19 cellular contexts compared by ENCODE assay signal in the genomic region with DNA sequence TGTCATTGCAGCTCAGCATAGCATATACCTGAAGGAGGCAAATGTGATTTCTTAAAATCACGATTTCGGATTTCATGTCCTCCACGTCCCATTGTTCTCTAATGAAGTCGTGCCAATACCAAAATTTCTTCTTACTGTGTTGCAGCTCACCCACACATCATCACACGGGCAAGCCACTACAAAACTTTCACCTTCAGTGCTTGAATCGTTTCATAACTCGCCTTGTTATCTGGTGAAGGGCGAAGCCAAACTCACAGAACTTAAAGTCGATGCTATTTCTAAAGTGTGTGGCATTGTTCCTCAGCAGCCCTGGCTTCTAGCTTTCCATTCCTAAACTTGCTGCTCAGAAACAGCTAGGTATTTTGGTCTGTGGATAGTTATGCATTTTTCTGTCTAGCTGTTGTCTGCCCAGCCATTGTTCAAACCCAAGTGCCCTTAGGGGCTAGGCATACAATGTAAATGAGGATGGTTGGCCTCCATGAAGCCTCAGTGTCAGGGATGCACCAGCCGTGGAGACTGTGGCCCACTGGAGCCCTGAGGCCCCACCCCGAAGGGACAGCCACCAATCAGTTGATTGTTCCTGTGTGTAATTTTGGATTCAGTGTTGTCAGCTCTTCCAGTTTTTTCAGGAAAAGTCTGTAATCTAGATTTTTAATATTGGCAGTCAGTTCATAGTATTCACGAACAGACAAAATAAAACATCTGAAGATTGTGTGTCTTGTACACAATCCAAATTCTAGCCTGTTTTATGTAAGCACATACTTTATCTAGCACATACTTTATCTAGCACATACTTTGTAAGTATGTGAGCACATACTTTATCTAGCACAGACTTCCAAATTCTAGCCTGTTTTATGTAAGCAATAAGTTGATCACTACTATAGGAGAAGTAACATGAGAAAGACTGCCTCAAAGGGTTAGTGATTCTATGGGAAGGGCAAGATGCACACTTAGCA.
DNase-seq lines count a peak whose midpoint lies in the region; ATAC-seq and TF ChIP-seq lines count a peak whose summit lies in the region.
"Had no signal": no experiment of that assay in that cellular context is flagged by ENCODE, and none has a peak within 500 bp of the region (broad histone marks: within the 10 kb centered on the region; RNA-seq: fewer than 3 reads in every experiment).

No MANE protein-coding gene starts in this region.

- no peak for TF ChIP-seq POLR2A in sigmoid colon (IDR thresholded peaks at IDR 0.05)

- H3K9me3 Mint-ChIP-seq in WTC11 = 0 out of 2 replicates have a peak, but pooled peaks cover 3% of the 10 kb centered on the region
- peaks cover 18% of the 10 kb centered on the region for H3K9me3 Mint-ChIP-seq in dendritic cell treated with granulocyte-macrophage colony-stimulating factor and Interleukin-4, amounts not matched to agents 40 ng/mL and 50 ng/mL, for 4 days

- H3K27me3 Mint-ChIP-seq in WTC11 (ENCODE audit: low read depth) = no peaks in the 10 kb centered on the region
- H3K27me3 Mint-ChIP-seq in dendritic cell treated with granulocyte-macrophage colony-stimulating factor and Interleukin-4, amounts not matched to agents 40 ng/mL and 50 ng/mL, for 4 days = no peaks in the 10 kb centered on the region

- peak overlapping the region; percentile 24 for H3K27ac Mint-ChIP-seq in WTC11
- peak overlapping the region; percentile 75 for H3K27ac Mint-ChIP-seq in dendritic cell treated with granulocyte-macrophage colony-stimulating factor and Interleukin-4, amounts not matched to agents 40 ng/mL and 50 ng/mL, for 4 days
- H3K27ac Mint-ChIP-seq: activated T-helper 2 cell treated with anti-CD3 and anti-CD28 coated beads, Interferon-gamma antibody, Interleukin-2, Interleukin-4, amounts not matched to agents 10 μg/mL and 5 μg/mL and 100 μg/mL, durations not matched to agents 14 hours and 24 hours and 36 hours had no signal

- H3K9me3 ChIP-seq in sigmoid colon = no peaks in the 10 kb centered on the region

- 89 to 92% methylated on average over 12 of the region's 12 CpGs for WGBS in sigmoid colon, 2 donors

- H3K4me1 Mint-ChIP-seq in WTC11 = peaks cover 67% of the 10 kb centered on the region
- H3K4me1 Mint-ChIP-seq in dendritic cell treated with granulocyte-macrophage colony-stimulating factor and Interleukin-4, amounts not matched to agents 40 ng/mL and 50 ng/mL, for 4 days (ENCODE audit: low read depth) = peaks cover 89% of the 10 kb centered on the region

- no peak for ATAC-seq in WTC11
- ATAC-seq in left lobe of liver = peak; percentile 23
- ATAC-seq in GM18520 (IDR thresholded peaks at IDR 0.05; ENCODE audit: unreplicated experiment) = no peak
- ATAC-seq: GM12878 had no signal

- H3K27me3 ChIP-seq in sigmoid colon = no peaks in the 10 kb centered on the region
- H3K27me3 ChIP-seq: neutrophil had no signal

- peaks cover 0 to 6% (median 0%) of the 10 kb centered on the region in 4 donors for H3K36me3 ChIP-seq in sigmoid colon
- H3K36me3 ChIP-seq: neutrophil had no signal

- DNase-seq in WTC11 (ENCODE audit: low spot score) (no peak), left lobe of liver (ENCODE audit: low spot score) (no peak), sigmoid colon (no peak), HK-2 (ENCODE audit: unreplicated experiment) (no peak), GM19238 (ENCODE audit: insufficient read length, low spot score) (no peak), iPS-NIHi11 (ENCODE audit: low spot score) (no peak)
- DNase-seq: activated CD4-positive, alpha-beta T cell treated with anti-CD3 and anti-CD28 coated beads for 1 hour; Calu3; GM23248; NCI-H1048; NCI-H2081 treated with DMSO at 0.1 percent for 48 hours; NCI-H526 treated with DMSO at 0.1 percent for 48 hours; stimulated activated CD4-positive, alpha-beta T cell treated with anti-CD3 and anti-CD28 coated beads, Interleukin-4, amount 100 ng/mL, for 24 hours; T-helper 9 cell had no signal

- H3K4me3 ChIP-seq in sigmoid colon = no peak overlapping the region
- H3K4me3 ChIP-seq: GM12878, GM23248 had no signal

- no peak overlapping the region for H3K4me3 Mint-ChIP-seq in WTC11
- H3K4me3 Mint-ChIP-seq in dendritic cell treated with granulocyte-macrophage colony-stimulating factor and Interleukin-4, amounts not matched to agents 40 ng/mL and 50 ng/mL, for 4 days = no peak overlapping the region

- H3K36me3 Mint-ChIP-seq in WTC11 = peaks cover 69% of the 10 kb centered on the region
- peaks cover 80% of the 10 kb centered on the region for H3K36me3 Mint-ChIP-seq in dendritic cell treated with granulocyte-macrophage colony-stimulating factor and Interleukin-4, amounts not matched to agents 40 ng/mL and 50 ng/mL, for 4 days (ENCODE audit: low read depth)

- intact Hi-C loops in dendritic cell treated with granulocyte-macrophage colony-stimulating factor and Interleukin-4, amounts not matched to agents 40 ng/mL and 50 ng/mL, for 4 days (cut with micrococcal nuclease) = loop anchor here (5.0 kb wide), 2 partner anchors 42 to 113 kb away; partner anchors contain the start of gene DAPK1
- intact Hi-C loops in sigmoid colon (cut with DNase I) = no loop called here

- CTCF ChIA-PET in WTC11 (lab: Charles Lee) = no interaction called here

- H3K27ac ChIP-seq in sigmoid colon = peak overlapping the region; percentile 36 to 86 (median 78)
- H3K27ac ChIP-seq: GM23248 had no signal

- peaks cover 0 to 93% (median 81%) of the 10 kb centered on the region in 4 donors for H3K4me1 ChIP-seq in sigmoid colon

- TF ChIP-seq CTCF in WTC11 (IDR thresholded peaks at IDR 0.05) (no peak), sigmoid colon (IDR thresholded peaks at IDR 0.05) (no peak)

- no peak for TF ChIP-seq EP300 in sigmoid colon (IDR thresholded peaks at IDR 0.05)

- POLR2A ChIA-PET in WTC11 (lab: Charles Lee) = interaction anchor here (0.6 kb wide), 1 partner anchor 43 kb away, joined by 3 read pairs; no protein-coding TSS in a partner anchor

TF ChIP-seq in WTC11, 78 proteins besides CTCF, POLR2A, EP300 and RAD21:
- TF ChIP-seq NR1H2 (CRISPR knock-in tag; IDR thresholded peaks at IDR 0.05) (no peak), GRHL2 (CRISPR knock-in tag; IDR thresholded peaks at IDR 0.05; ENCODE audit: insufficient replicate concordance, severe bottlenecking) (no peak), JUN (CRISPR knock-in tag; IDR thresholded peaks at IDR 0.05) (no peak), ZBTB21 (CRISPR knock-in tag; IDR thresholded peaks at IDR 0.05; ENCODE audit: borderline replicate concordance) (no peak), HMGA2 (CRISPR knock-in tag; IDR thresholded peaks at IDR 0.05) (no peak), CBFB (CRISPR knock-in tag; IDR thresholded peaks at IDR 0.05; ENCODE audit: low read depth) (no peak), IRF2 (CRISPR knock-in tag; IDR thresholded peaks at IDR 0.05; ENCODE audit: borderline replicate concordance, low read depth) (no peak), ZNF232 (CRISPR knock-in tag; IDR thresholded peaks at IDR 0.05) (no peak), ZNF219 (CRISPR knock-in tag; IDR thresholded peaks at IDR 0.05; ENCODE audit: borderline replicate concordance) (no peak), ERG (CRISPR knock-in tag; IDR thresholded peaks at IDR 0.05) (no peak), OVOL2 (CRISPR knock-in tag; IDR thresholded peaks at IDR 0.05; ENCODE audit: borderline replicate concordance) (no peak), USF2 (CRISPR knock-in tag; IDR thresholded peaks at IDR 0.05) (no peak), CREM (CRISPR knock-in tag; IDR thresholded peaks at IDR 0.05) (no peak), ZNF138 (CRISPR knock-in tag; conservative IDR thresholded peaks at IDR 0.05) (no peak), ZNF423 (CRISPR knock-in tag; IDR thresholded peaks at IDR 0.05) (no peak), TEAD1 (CRISPR knock-in tag; IDR thresholded peaks at IDR 0.05) (no peak)
- TF ChIP-seq, protein P1, sequence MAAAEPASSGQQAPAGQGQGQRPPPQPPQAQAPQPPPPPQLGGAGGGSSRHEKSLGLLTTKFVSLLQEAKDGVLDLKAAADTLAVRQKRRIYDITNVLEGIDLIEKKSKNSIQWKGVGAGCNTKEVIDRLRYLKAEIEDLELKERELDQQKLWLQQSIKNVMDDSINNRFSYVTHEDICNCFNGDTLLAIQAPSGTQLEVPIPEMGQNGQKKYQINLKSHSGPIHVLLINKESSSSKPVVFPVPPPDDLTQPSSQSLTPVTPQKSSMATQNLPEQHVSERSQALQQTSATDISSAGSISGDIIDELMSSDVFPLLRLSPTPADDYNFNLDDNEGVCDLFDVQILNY (CRISPR knock-in tag; IDR thresholded peaks at IDR 0.05) = no peak
